ENCODE assay signal across 8 cellular contexts in the genomic region with DNA sequence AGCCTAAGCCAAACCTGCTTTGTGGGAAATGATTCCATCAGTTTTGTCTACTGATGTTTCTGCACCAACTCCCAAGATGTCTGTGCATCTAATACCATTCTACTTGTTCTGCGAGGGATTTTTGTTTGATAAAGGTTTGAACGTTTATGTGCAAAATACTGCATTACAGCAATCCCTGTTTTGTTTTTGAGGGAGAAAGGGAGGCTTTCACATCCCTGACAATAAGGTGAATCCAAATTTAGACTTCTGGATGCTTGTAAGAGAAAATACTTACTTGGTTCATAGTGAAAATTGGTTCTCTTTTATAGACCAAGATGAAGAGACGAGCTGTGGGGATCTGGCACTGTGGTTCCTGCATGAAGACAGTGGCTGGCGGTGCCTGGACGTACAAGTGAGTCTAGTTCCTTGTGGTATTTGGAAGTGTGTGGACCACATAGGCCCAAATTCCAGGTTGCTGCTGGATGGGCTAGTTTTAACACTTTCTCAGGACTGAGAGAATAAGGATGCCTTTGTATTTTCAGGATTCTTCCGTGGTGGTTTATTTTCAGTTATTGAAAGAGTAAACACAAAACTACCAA. TPM values are rescaled to one million over a fixed set of nuclear protein-coding genes. Genes with fewer than 3 reads are reported as not detected.
DNase-seq lines count a peak whose midpoint lies in the region; ATAC-seq, FAIRE-seq and TF ChIP-seq lines count a peak whose summit lies in the region.

No MANE protein-coding gene starts in this region.

- ATAC-seq in heart left ventricle (no peak), left ventricle myocardium superior (no peak), lower lobe of right lung (no peak), HG02938 (IDR thresholded peaks at IDR 0.05; ENCODE audit: unreplicated experiment) (no peak), GM18907 (IDR thresholded peaks at IDR 0.05; ENCODE audit: unreplicated experiment) (no peak)
- ATAC-seq in activated CD4-positive, CD25-positive, alpha-beta regulatory T cell treated with anti-CD3 and anti-CD28 coated beads, Interleukin-2, amount 50 U/mL, for 24 hours: no peak

- WGBS in heart left ventricle, 4 donors: 16 to 29% (median 22%) methylated on average over 6 of the region's 6 CpGs
- WGBS in urinary bladder: 20% methylated on average over 6 of the region's 6 CpGs

- H3K4me3 ChIP-seq in heart left ventricle (peak overlapping the region; percentile 59 to 96 (median 79)), astrocyte (ENCODE audit: insufficient read depth, low read depth, low read length) (peak overlapping the region; percentile 99), lower lobe of right lung (peak overlapping the region; percentile 90), urinary bladder (ENCODE audit: low read depth, low read length) (peak overlapping the region; percentile 73)

- H3K27me3 Mint-ChIP-seq in astrocyte (ENCODE audit: low read depth, unreplicated experiment): no peaks in the 10 kb centered on the region

- DNase-seq in heart left ventricle (no peak), left ventricle myocardium superior (no peak), astrocyte (ENCODE audit: low read depth) (no peak), lower lobe of right lung (no peak)

- peaks cover 38% of the 10 kb centered on the region for H3K36me3 Mint-ChIP-seq in astrocyte (ENCODE audit: low read depth, unreplicated experiment)

- H3K9me3 Mint-ChIP-seq in astrocyte (ENCODE audit: unreplicated experiment): no peaks in the 10 kb centered on the region

- peak overlapping the region; percentile 99 for H3K9ac ChIP-seq in astrocyte (ENCODE audit: low read length)

- peaks cover 60% of the 10 kb centered on the region for H4K20me1 ChIP-seq in astrocyte (ENCODE audit: insufficient read depth, low read length)

- peak overlapping the region; percentile 91 for H3K4me2 ChIP-seq in astrocyte (ENCODE audit: low read length)

- peak overlapping the region; percentile 94 for H3K4me3 Mint-ChIP-seq in astrocyte (ENCODE audit: unreplicated experiment)

- H3K4me1 Mint-ChIP-seq in astrocyte (ENCODE audit: low read depth, unreplicated experiment): peaks cover 49% of the 10 kb centered on the region

- TF ChIP-seq CTCF in heart left ventricle (IDR thresholded peaks at IDR 0.05) (no peak), astrocyte (IDR thresholded peaks at IDR 0.05; ENCODE audit: insufficient read depth, low read depth, low read length) (no peak), lower lobe of right lung (IDR thresholded peaks at IDR 0.05) (no peak)

- H3K9me3 ChIP-seq in heart left ventricle (no peaks in the 10 kb centered on the region), astrocyte (ENCODE audit: insufficient read depth, low read depth, low read length) (no peaks in the 10 kb centered on the region), lower lobe of right lung (no peaks in the 10 kb centered on the region)

- FAIRE-seq in astrocyte (lab: Jason Lieb, UNC): no peak

- peaks cover 0 to 55% (median 51%) of the 10 kb centered on the region in 9 donors for H3K36me3 ChIP-seq in heart left ventricle
- peaks cover 56% of the 10 kb centered on the region for H3K36me3 ChIP-seq in astrocyte (ENCODE audit: insufficient read depth, low read length)
- peaks cover 53% of the 10 kb centered on the region for H3K36me3 ChIP-seq in lower lobe of right lung
- peaks cover 2% of the 10 kb centered on the region for H3K36me3 ChIP-seq in urinary bladder (ENCODE audit: insufficient read depth)

- no peaks in the 10 kb centered on the region for H3K27me3 ChIP-seq in heart left ventricle
- H3K27me3 ChIP-seq in astrocyte (ENCODE audit: insufficient read depth, low read length): no peaks in the 10 kb centered on the region
- H3K27me3 ChIP-seq in lower lobe of right lung (ENCODE audit: low read depth): no peaks in the 10 kb centered on the region

- no peak overlapping the region for H2AFZ ChIP-seq in astrocyte (ENCODE audit: low read depth, low read length)

- peak overlapping the region; percentile 94 for H3K27ac Mint-ChIP-seq in astrocyte (ENCODE audit: unreplicated experiment)

- peaks cover 68% of the 10 kb centered on the region for H3K79me2 ChIP-seq in astrocyte (ENCODE audit: insufficient read depth, low read length)

- TF ChIP-seq POLR2A in heart left ventricle (IDR thresholded peaks at IDR 0.05): no peak

- intact Hi-C loops in heart left ventricle (cut with DNase I): loop anchor here in 1 of 10 donors (5.0 kb wide), 1 partner anchor 87 kb away; a partner anchor contains a TSS
- intact Hi-C loops in left ventricle myocardium superior (cut with micrococcal nuclease): no loop called here
- intact Hi-C loops in lower lobe of right lung (cut with DNase I): no loop called here

- peaks cover 4 to 79% (median 23%) of the 10 kb centered on the region in 12 donors for H3K4me1 ChIP-seq in heart left ventricle
- H3K4me1 ChIP-seq in astrocyte (ENCODE audit: insufficient read depth, low read length): peaks cover 40% of the 10 kb centered on the region
- H3K4me1 ChIP-seq in lower lobe of right lung: peaks cover 27% of the 10 kb centered on the region
- no peaks in the 10 kb centered on the region for H3K4me1 ChIP-seq in urinary bladder (ENCODE audit: insufficient read depth)

- H3K27ac ChIP-seq in heart left ventricle (peak overlapping the region in 8 of 12 donors; percentile 70 to 96 (median 85)), astrocyte (ENCODE audit: low read depth, low read length) (peak overlapping the region; percentile 83), lower lobe of right lung (peak overlapping the region; percentile 86), urinary bladder (ENCODE audit: low read depth) (no peak overlapping the region)

RNA-seq across cellular contexts. Expression of a gene that starts 1.1 kb away (rescaled TPM):
- 1,000 to 10,000 TPM in 7 of 9 donors, 100 to 1,000 TPM in 2; 602 to 2,166 (median 1,938) TPM for total RNA-seq in heart left ventricle
- 1,000 to 10,000 TPM; 3,067 to 3,426 TPM for polyA plus RNA-seq in heart left ventricle
- 1,901 TPM for total RNA-seq in left ventricle myocardium superior
- total RNA-seq in astrocyte: 2,566 and 2,632 TPM in 2 replicates
- total RNA-seq in lower lobe of right lung: 1,974 TPM
- total RNA-seq in urinary bladder: 2,774 TPM
- 5,486 TPM for polyA plus RNA-seq in urinary bladder
